In genomic region chr10:62990126-62990525, GRCh38 we compare ENCODE assay signal across 21 cellular contexts.
"Had no signal": no experiment of that assay in that cellular context is flagged by ENCODE, and none has a peak within 500 bp of the region (broad histone marks: within the 10 kb centered on the region; RNA-seq: fewer than 3 reads in every experiment).

No MANE protein-coding gene starts in this region.

- H3K27ac ChIP-seq: left lung, right atrium auricular region, upper lobe of right lung, VCaP had no signal

- H3K27ac Mint-ChIP-seq: activated CD4-positive, alpha-beta T cell treated with anti-CD3 and anti-CD28 coated beads for 36 hours; dendritic cell treated with granulocyte-macrophage colony-stimulating factor and Interleukin-4, amounts not matched to agents 40 ng/mL and 50 ng/mL, for 4 days; memory B cell; natural killer cell; stimulated activated naive B cell treated with anti-CD40 and anti-IgM and Interleukin-4, amounts not matched to agents 10 μg/mL and 1 μg/mL and 100 μg/mL, for 72 hours; T-cell had no signal

- H3K9me3 Mint-ChIP-seq: dendritic cell treated with granulocyte-macrophage colony-stimulating factor and Interleukin-4, amounts not matched to agents 40 ng/mL and 50 ng/mL, for 4 days; effector memory CD8-positive, alpha-beta T cell; memory B cell; natural killer cell; stimulated activated naive B cell treated with anti-CD40 and anti-IgM and Interleukin-4, amounts not matched to agents 10 μg/mL and 1 μg/mL and 100 μg/mL, for 72 hours; T-cell had no signal

- H3K4me2 ChIP-seq: smooth muscle cell had no signal

- H3K4me3 ChIP-seq: left lung, right atrium auricular region, smooth muscle cell, upper lobe of right lung had no signal

- ATAC-seq: activated CD4-positive, alpha-beta T cell treated with anti-CD3 and anti-CD28 coated beads for 36 hours; effector memory CD8-positive, alpha-beta T cell; left lung; natural killer cell; stimulated activated naive B cell treated with anti-CD40 and anti-IgM and Interleukin-4, amounts not matched to agents 10 μg/mL and 1 μg/mL and 100 μg/mL, for 72 hours; T-cell; upper lobe of right lung had no signal

- H3K27me3 ChIP-seq: left lung, right atrium auricular region, upper lobe of right lung had no signal

- H3K4me3 Mint-ChIP-seq: activated CD4-positive, alpha-beta T cell treated with anti-CD3 and anti-CD28 coated beads for 36 hours; dendritic cell treated with granulocyte-macrophage colony-stimulating factor and Interleukin-4, amounts not matched to agents 40 ng/mL and 50 ng/mL, for 4 days; effector memory CD8-positive, alpha-beta T cell; memory B cell; natural killer cell; stimulated activated naive B cell treated with anti-CD40 and anti-IgM and Interleukin-4, amounts not matched to agents 10 μg/mL and 1 μg/mL and 100 μg/mL, for 72 hours; T-cell had no signal

- FAIRE-seq: astrocyte had no signal

- H3K4me1 ChIP-seq: left lung, upper lobe of right lung had no signal

- H3K4me1 Mint-ChIP-seq: natural killer cell, T-cell had no signal

- H3K36me3 ChIP-seq: left lung, right atrium auricular region, upper lobe of right lung had no signal

- DNase-seq: activated CD4-positive, alpha-beta T cell treated with anti-CD3 and anti-CD28 coated beads for 36 hours; activated naive CD4-positive, alpha-beta T cell; activated T-cell treated with anti-CD3 and anti-CD28 coated beads, Interleukin-2, amount 50 U/mL, for 1 hour; caudate nucleus; effector memory CD8-positive, alpha-beta T cell; foreskin fibroblast; head of caudate nucleus; islet precursor cell; left lung; natural killer cell; posterior cingulate gyrus; stimulated activated naive B cell treated with anti-CD40 and anti-IgM and Interleukin-4, amounts not matched to agents 10 μg/mL and 1 μg/mL and 100 μg/mL, for 72 hours; T-cell; T1000; upper lobe of right lung had no signal

- H3K36me3 Mint-ChIP-seq: natural killer cell, T-cell had no signal

- H3K9me3 ChIP-seq: left lung, right atrium auricular region, upper lobe of right lung had no signal
